In the genomic region with DNA sequence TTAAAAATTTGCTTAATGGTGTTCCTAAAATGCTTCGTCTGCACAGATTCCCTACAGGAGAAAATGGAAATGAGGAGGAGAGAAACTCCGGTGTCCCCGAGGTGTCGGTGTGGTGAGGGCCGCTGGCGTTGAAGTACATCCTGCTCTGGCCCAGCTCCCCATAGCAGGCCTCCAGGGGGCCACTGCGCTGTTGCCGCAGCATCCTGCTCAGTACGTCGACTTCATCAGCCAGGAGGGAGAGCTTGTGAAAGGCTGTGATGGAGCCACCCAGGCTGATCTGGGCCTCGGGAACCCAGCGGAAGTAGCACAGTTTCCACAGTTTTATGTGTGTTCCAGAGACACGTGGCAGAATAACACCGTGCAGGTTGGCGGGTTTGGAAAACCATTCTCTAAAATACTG, we compare ENCODE assay signal across 1 cellular context.
TF ChIP-seq lines count a peak whose summit lies in the region.

No MANE protein-coding gene starts in this region.

TF ChIP-seq in endothelial cell of umbilical vein, 7 proteins besides CTCF, POLR2A, EP300 and RAD21:
- no peak for TF ChIP-seq EZH2 (IDR thresholded peaks at IDR 0.05; ENCODE audit: borderline replicate concordance, low read depth, low read length, severe bottlenecking)
- TF ChIP-seq FOS (IDR thresholded peaks at IDR 0.05; ENCODE audit: borderline replicate concordance, insufficient read depth, low read length), result no peak
- TF ChIP-seq, protein P1, sequence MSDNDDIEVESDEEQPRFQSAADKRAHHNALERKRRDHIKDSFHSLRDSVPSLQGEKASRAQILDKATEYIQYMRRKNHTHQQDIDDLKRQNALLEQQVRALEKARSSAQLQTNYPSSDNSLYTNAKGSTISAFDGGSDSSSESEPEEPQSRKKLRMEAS (IDR thresholded peaks at IDR 0.05; ENCODE audit: insufficient read depth, insufficient read length), result no peak
- no peak for TF ChIP-seq GATA2 (IDR thresholded peaks at IDR 0.05; ENCODE audit: insufficient read depth, insufficient read length, low read depth, low read length)
- no peak for TF ChIP-seq MYC (IDR thresholded peaks at IDR 0.05; ENCODE audit: low read depth, low read length)
- no peak for TF ChIP-seq POLR2AphosphoS5 (IDR thresholded peaks at IDR 0.05; ENCODE audit: insufficient read depth, low read depth, low read length)
- TF ChIP-seq JUN (IDR thresholded peaks at IDR 0.05; ENCODE audit: borderline replicate concordance, insufficient read depth, insufficient read length, low read depth), result no peak
TF ChIP-seq in endothelial cell of umbilical vein: peak in this region for 0.
